8 cellular contexts compared by ENCODE assay signal in the genomic region with DNA sequence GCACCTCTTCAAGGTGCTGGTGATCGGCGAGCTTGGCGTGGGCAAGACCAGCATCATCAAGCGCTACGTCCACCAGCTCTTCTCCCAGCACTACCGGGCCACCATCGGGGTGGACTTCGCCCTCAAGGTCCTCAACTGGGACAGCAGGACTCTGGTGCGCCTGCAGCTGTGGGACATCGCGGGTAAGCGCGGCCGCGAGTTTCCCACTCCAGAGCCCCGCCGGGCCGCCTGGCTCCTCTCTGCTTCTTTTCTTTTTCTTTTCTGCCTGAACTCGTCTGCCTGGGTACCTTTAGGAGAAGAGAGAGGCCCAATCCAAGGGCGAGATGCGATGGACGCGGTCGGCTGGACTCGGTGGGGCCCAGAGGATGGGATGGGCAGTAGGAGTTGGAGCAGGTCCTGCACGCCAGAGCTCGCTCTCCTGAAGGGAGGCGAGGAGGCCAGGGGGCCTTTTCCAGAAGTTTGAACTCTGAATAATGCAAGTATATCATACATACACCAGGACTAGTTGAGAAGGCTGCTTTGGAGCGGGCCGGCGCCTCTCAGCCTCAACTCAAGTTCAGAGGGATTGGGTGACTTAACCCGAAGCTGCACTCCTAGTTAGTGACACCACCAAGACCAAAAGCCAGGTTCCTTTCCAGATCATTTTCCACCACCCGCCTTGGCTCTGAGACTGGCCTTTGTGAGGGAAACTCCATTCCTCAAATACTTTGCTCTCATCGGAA. TPM values are rescaled to one million over a fixed set of nuclear protein-coding genes. Genes with fewer than 3 reads are reported as not detected.
DNase-seq lines count a peak whose midpoint lies in the region; ATAC-seq and TF ChIP-seq lines count a peak whose summit lies in the region.

No MANE protein-coding gene starts in this region.

- 4% methylated on average over 3 to 34 of the region's 34 CpGs for WGBS in testis, 2 donors

- peak overlapping the region; percentile 19 for H3K4me3 ChIP-seq in endocrine pancreas (ENCODE audit: control insufficient read depth, insufficient read depth, low read length)
- H3K4me3 ChIP-seq in testis = peak overlapping the region; percentile 80 to 82

- no peaks in the 10 kb centered on the region for H3K9me3 Mint-ChIP-seq in T-helper 2 cell treated with Interferon-gamma antibody and Interleukin-4, amounts not matched to agents 5 μg/mL and 100 μg/mL, for 36 hours

- no peaks in the 10 kb centered on the region for H3K36me3 Mint-ChIP-seq in T-helper 2 cell treated with Interferon-gamma antibody and Interleukin-4, amounts not matched to agents 5 μg/mL and 100 μg/mL, for 36 hours (ENCODE audit: low read depth)

- peak overlapping the region; percentile 97 to 99 for H3K27ac ChIP-seq in testis

- H3K27me3 ChIP-seq in endocrine pancreas (ENCODE audit: control insufficient read depth, insufficient read depth, low read length) = no peaks in the 10 kb centered on the region
- no peaks in the 10 kb centered on the region for H3K27me3 ChIP-seq in testis

- peak overlapping the region; percentile 87 for H3K4me3 Mint-ChIP-seq in T-helper 2 cell treated with Interferon-gamma antibody and Interleukin-4, amounts not matched to agents 5 μg/mL and 100 μg/mL, for 36 hours

- no peaks in the 10 kb centered on the region for H3K4me1 ChIP-seq in endocrine pancreas (ENCODE audit: control insufficient read depth, insufficient read depth, low read length)
- peaks cover 11% of the 10 kb centered on the region for H3K4me1 ChIP-seq in testis

- H3K36me3 ChIP-seq in endocrine pancreas (ENCODE audit: control insufficient read depth, insufficient read depth, low read length) (no peaks in the 10 kb centered on the region), testis (ENCODE audit: low read depth, missing control alignments) (no peaks in the 10 kb centered on the region)

- peak overlapping the region; percentile 49 for H3K27ac Mint-ChIP-seq in T-helper 2 cell treated with Interferon-gamma antibody and Interleukin-4, amounts not matched to agents 5 μg/mL and 100 μg/mL, for 36 hours

- TF ChIP-seq CTCF in GM13976 (IDR thresholded peaks at IDR 0.05; ENCODE audit: borderline replicate concordance, control extremely low read depth, extremely low read depth, insufficient read depth, missing control alignments) (no peak), testis (IDR thresholded peaks at IDR 0.05) (no peak)

- intact Hi-C loops in testis (cut with DNase I; ENCODE audit: low total_unique reads) = loop anchor here (5.0 kb wide), 1 partner anchor 153 kb away; no protein-coding TSS in a partner anchor

- DNase-seq in GM13976 (ENCODE audit: low spot score) = peak; percentile 11
- no peak for DNase-seq in T-helper 2 cell treated with Interferon-gamma antibody and Interleukin-4, amounts not matched to agents 5 μg/mL and 100 μg/mL, for 36 hours (ENCODE audit: low spot score)
- peak; percentile 44 for DNase-seq in medulla oblongata (ENCODE audit: extremely low spot score)
- peak; percentile 57 for DNase-seq in testis
- no peak for DNase-seq in activated CD4-positive, CD25-positive, alpha-beta regulatory T cell (lab: John Stamatoyannopoulos, UW)

- no peaks in the 10 kb centered on the region for H3K9me3 ChIP-seq in endocrine pancreas (ENCODE audit: control insufficient read depth, low read length)
- H3K9me3 ChIP-seq in testis = no peaks in the 10 kb centered on the region

- TF ChIP-seq POLR2A in testis (IDR thresholded peaks at IDR 0.05) = no peak

- ATAC-seq in HG02981 (IDR thresholded peaks at IDR 0.05; ENCODE audit: unreplicated experiment) = peak; percentile 10
- no peak for ATAC-seq in GM18867 (IDR thresholded peaks at IDR 0.05; ENCODE audit: unreplicated experiment)

- peaks cover 14% of the 10 kb centered on the region for H3K4me1 Mint-ChIP-seq in T-helper 2 cell treated with Interferon-gamma antibody and Interleukin-4, amounts not matched to agents 5 μg/mL and 100 μg/mL, for 36 hours (ENCODE audit: low read depth)

- peak overlapping the region; percentile 57 for H3K9ac ChIP-seq in endocrine pancreas (ENCODE audit: control insufficient read depth, insufficient read depth, low read length)

- in situ Hi-C loops in GM13976 (cut with MboI; ENCODE audit: low sequenced_read_pairs, unreplicated experiment) = no loop called here

- peaks cover 40% of the 10 kb centered on the region for H3K27me3 Mint-ChIP-seq in T-helper 2 cell treated with Interferon-gamma antibody and Interleukin-4, amounts not matched to agents 5 μg/mL and 100 μg/mL, for 36 hours (ENCODE audit: low read depth)

RNA-seq across cellular contexts. Expression of a gene that starts 0.5 kb away (rescaled TPM):
- 10 to 100 TPM; 31.3 to 39.1 TPM for total RNA-seq in testis
- 54.6 TPM for polyA plus RNA-seq in testis (ENCODE audit: insufficient read depth, low read depth, low replicate concordance)

RNA-seq across cellular contexts. Expression of a gene that starts 54.7 kb away (rescaled TPM):
- total RNA-seq in testis = 10 to 100 TPM; 23.8 to 28.8 TPM
- 53.0 TPM for polyA plus RNA-seq in testis (ENCODE audit: insufficient read depth, low read depth, low replicate concordance)

Comparison
In these comparisons a context has a peak if more than half of its experiments do, and no peak if none do; other contexts are left out.
1. DNase-seq: peak in GM13976 (single experiment), medulla oblongata (single experiment) and testis (single experiment); none in T-helper 2 cell treated with Interferon-gamma antibody and Interleukin-4, amounts not matched to agents 5 μg/mL and 100 μg/mL, for 36 hours (single experiment) and activated CD4-positive, CD25-positive, alpha-beta regulatory T cell (0 of 4).